Comparison of ENCODE assay signal across 8 cellular contexts in the genomic region with DNA sequence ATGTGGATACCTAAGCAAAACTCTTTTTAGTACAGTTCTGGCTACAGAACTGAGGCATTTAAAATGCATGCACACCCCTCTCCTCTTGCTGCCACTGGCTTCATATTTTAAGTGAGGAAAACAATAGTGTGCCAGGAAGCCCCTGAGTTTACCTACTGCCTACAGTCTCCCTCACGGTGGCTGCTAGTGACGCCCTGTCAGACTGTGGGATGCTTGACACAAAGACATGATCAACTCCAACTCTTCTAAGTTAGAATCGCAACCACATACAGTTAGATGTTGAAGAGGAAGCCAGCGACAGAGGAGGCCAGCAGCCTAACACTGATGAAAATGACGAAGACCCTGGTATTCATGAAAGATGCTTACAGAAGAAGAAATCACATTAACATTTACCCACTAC. TPM values are rescaled to one million over a fixed set of nuclear protein-coding genes. Genes with fewer than 3 reads are reported as not detected.
DNase-seq lines count a peak whose midpoint lies in the region; ATAC-seq and TF ChIP-seq lines count a peak whose summit lies in the region.

No MANE protein-coding gene starts in this region.

- H3K4me3 ChIP-seq in adipocyte (ENCODE audit: low read length) (peak overlapping the region; percentile 99), right lobe of liver (peak overlapping the region; percentile 95 to 100 (median 97)), upper lobe of left lung (peak overlapping the region in 3 of 4 donors; percentile 86 to 100 (median 97))

- ATAC-seq in right lobe of liver: no peak
- no peak for ATAC-seq in upper lobe of left lung (ENCODE audit: low FRiP score in 2 of 2)
- ATAC-seq in HG03457 (IDR thresholded peaks at IDR 0.05; ENCODE audit: unreplicated experiment): no peak

- H3K27me3 Mint-ChIP-seq in activated naive CD4-positive, alpha-beta T cell treated with anti-CD3 and anti-CD28 coated beads, Interleukin-2, amount 50 U/mL, for 24 hours: no peaks in the 10 kb centered on the region

- H3K9me3 Mint-ChIP-seq in activated naive CD4-positive, alpha-beta T cell treated with anti-CD3 and anti-CD28 coated beads, Interleukin-2, amount 50 U/mL, for 24 hours: no peaks in the 10 kb centered on the region

- H3K9me3 ChIP-seq in adipocyte (ENCODE audit: control insufficient read depth, low read length) (no peaks in the 10 kb centered on the region), right lobe of liver (no peaks in the 10 kb centered on the region), upper lobe of left lung (no peaks in the 10 kb centered on the region)

- peaks cover 3% of the 10 kb centered on the region for H3K36me3 Mint-ChIP-seq in activated naive CD4-positive, alpha-beta T cell treated with anti-CD3 and anti-CD28 coated beads, Interleukin-2, amount 50 U/mL, for 24 hours

- H3K27ac ChIP-seq in right lobe of liver (peak overlapping the region in 2 of 3 donors; percentile 97 to 98), upper lobe of left lung (peak overlapping the region in 3 of 4 donors; percentile 99 to 100 (median 99))

- H3K4me1 Mint-ChIP-seq in activated naive CD4-positive, alpha-beta T cell treated with anti-CD3 and anti-CD28 coated beads, Interleukin-2, amount 50 U/mL, for 24 hours: peaks cover 42% of the 10 kb centered on the region

- no peak for DNase-seq in activated naive CD4-positive, alpha-beta T cell (lab: John Stamatoyannopoulos, UW)
- peak; percentile 8 for DNase-seq in adipocyte (ENCODE audit: low read depth)
- DNase-seq in right lobe of liver: no peak
- no peak for DNase-seq in upper lobe of left lung
- no peak for DNase-seq in NCI-H345 treated with DMSO at 0.1 percent for 48 hours (lab: John Stamatoyannopoulos, UW; ENCODE audit: unreplicated experiment)
- DNase-seq in NCI-H524 treated with DMSO at 0.1 percent for 48 hours (lab: John Stamatoyannopoulos, UW): no peak

- H3K36me3 ChIP-seq in adipocyte (ENCODE audit: control insufficient read depth, insufficient read depth, low read length, severe bottlenecking) (peaks cover 10% of the 10 kb centered on the region), right lobe of liver (peaks cover 7 to 24% (median 10%) of the 10 kb centered on the region in 4 donors), upper lobe of left lung (peaks cover 7 to 24% (median 17%) of the 10 kb centered on the region in 4 donors)

- intact Hi-C loops in right lobe of liver (cut with DNase I): no loop called here

- peaks cover 21% of the 10 kb centered on the region for H3K4me1 ChIP-seq in adipocyte (ENCODE audit: control insufficient read depth, insufficient read depth, low read length)
- H3K4me1 ChIP-seq in right lobe of liver: peaks cover 0 to 37% (median 13%) of the 10 kb centered on the region in 4 donors
- peaks cover 24 to 43% (median 30%) of the 10 kb centered on the region in 4 donors for H3K4me1 ChIP-seq in upper lobe of left lung

- H3K27me3 ChIP-seq in adipocyte (replicated peaks; ENCODE audit: control insufficient read depth, insufficient read depth, low read length): no peaks in the 10 kb centered on the region
- H3K27me3 ChIP-seq in right lobe of liver: no peaks in the 10 kb centered on the region
- no peaks in the 10 kb centered on the region for H3K27me3 ChIP-seq in upper lobe of left lung

- H3K27ac Mint-ChIP-seq in activated naive CD4-positive, alpha-beta T cell treated with anti-CD3 and anti-CD28 coated beads, Interleukin-2, amount 50 U/mL, for 24 hours: peak overlapping the region; percentile 83

- no peak for TF ChIP-seq EP300 in upper lobe of left lung (IDR thresholded peaks at IDR 0.05)

- TF ChIP-seq CTCF in right lobe of liver (IDR thresholded peaks at IDR 0.05): no peak
- no peak for TF ChIP-seq CTCF in upper lobe of left lung (IDR thresholded peaks at IDR 0.05)

- peak overlapping the region; percentile 97 for H3K9ac ChIP-seq in adipocyte (ENCODE audit: low read length)

- 25% methylated on average over 5 of the region's 5 CpGs for WGBS in right lobe of liver (ENCODE audit: insufficient coverage, low coverage, low lambda C conversion rate, missing lambda C conversion rate)
- WGBS in upper lobe of left lung, 2 donors: 31 to 40% methylated on average over 5 of the region's 5 CpGs

- TF ChIP-seq POLR2A in right lobe of liver (IDR thresholded peaks at IDR 0.05) (no peak), upper lobe of left lung (IDR thresholded peaks at IDR 0.05) (no peak)

- peak overlapping the region; percentile 90 for H3K4me3 Mint-ChIP-seq in activated naive CD4-positive, alpha-beta T cell treated with anti-CD3 and anti-CD28 coated beads, Interleukin-2, amount 50 U/mL, for 24 hours

RNA-seq across cellular contexts. Expression of gene SEC16A, which starts 1.3 kb away (rescaled TPM):
- total RNA-seq in right lobe of liver (100 to 1,000 TPM in 2 of 6 experiments, 10 to 100 TPM in 4; 46.9 to 108 (median 72.0) TPM), upper lobe of left lung (10 to 100 TPM; 64.1 to 89.1 (median 72.1) TPM)

RNA-seq across cellular contexts. Expression of gene INPP5E, which starts 41.9 kb away (rescaled TPM):
- 1 to 10 TPM; 5.9 to 7.6 (median 6.0) TPM for total RNA-seq in right lobe of liver
- total RNA-seq in upper lobe of left lung: 10 to 100 TPM in 5 of 6 donors, 1 to 10 TPM in 1; 9.1 to 43.0 (median 14.1) TPM
